17 cellular contexts compared by ENCODE assay signal in genomic region chr1:93152835-93153234, GRCh38. TPM values are rescaled to one million over a fixed set of nuclear protein-coding genes. Genes with fewer than 3 reads are reported as not detected.
DNase-seq lines count a peak whose midpoint lies in the region; ATAC-seq, FAIRE-seq and TF ChIP-seq lines count a peak whose summit lies in the region.
"Had no signal": no experiment of that assay in that cellular context is flagged by ENCODE, and none has a peak within 500 bp of the region (broad histone marks: within the 10 kb centered on the region; RNA-seq: fewer than 3 reads in every experiment).

No MANE protein-coding gene starts in this region.

- RAD21 ChIA-PET in GM12878 (lab: Charles Lee; ENCODE audit: unreplicated experiment): interaction anchor here (1.3 kb wide), 1 partner anchor 20 kb away, joined by 3 read pairs; no protein-coding TSS in a partner anchor

- H3K9me3 Mint-ChIP-seq in activated CD8-positive, alpha-beta T cell treated with anti-CD3 and anti-CD28 coated beads for 36 hours: no peaks in the 10 kb centered on the region
- no peaks in the 10 kb centered on the region for H3K9me3 Mint-ChIP-seq in activated CD8-positive, alpha-beta T cell treated with anti-CD3 and anti-CD28 coated beads, Interleukin-2, amount 10 ng/mL, durations not matched to agents 7 days and 5 days (ENCODE audit: insufficient read depth)
- H3K9me3 Mint-ChIP-seq in activated naive CD4-positive, alpha-beta T cell treated with anti-CD3 and anti-CD28 coated beads, Interleukin-2, amount 50 U/mL, for 72 hours: no peaks in the 10 kb centered on the region
- H3K9me3 Mint-ChIP-seq in activated naive CD4-positive, alpha-beta T cell treated with anti-CD3 and anti-CD28 coated beads, Interleukin-2, amount 10 ng/mL, durations not matched to agents 7 days and 5 days: no peaks in the 10 kb centered on the region
- H3K9me3 Mint-ChIP-seq in stimulated activated memory B cell treated with anti-CD40 and anti-IgM and Interleukin-4, amounts not matched to agents 10 μg/mL and 1 μg/mL and 100 μg/mL, for 72 hours: no peaks in the 10 kb centered on the region
- H3K9me3 Mint-ChIP-seq: CD8-positive, alpha-beta memory T cell had no signal

- no peaks in the 10 kb centered on the region for H3K27me3 ChIP-seq in GM12878 (replicated peaks in 1 of 2; ENCODE audit: control insufficient read depth in 2 of 2, insufficient read depth in 2 of 2, low read length in 1 of 2)
- H3K27me3 ChIP-seq: BLaER1 had no signal

- H3K27ac ChIP-seq in GM12878 (ENCODE audit: control insufficient read depth, insufficient read depth): no peak overlapping the region
- H3K27ac ChIP-seq: BLaER1, GM23248 had no signal

- no peak for ATAC-seq in activated CD8-positive, alpha-beta T cell treated with anti-CD3 and anti-CD28 coated beads for 36 hours
- ATAC-seq in activated CD8-positive, alpha-beta T cell treated with anti-CD3 and anti-CD28 coated beads, Interleukin-2, amount 10 ng/mL, durations not matched to agents 7 days and 5 days: no peak
- ATAC-seq in activated naive CD4-positive, alpha-beta T cell treated with anti-CD3 and anti-CD28 coated beads, Interleukin-2, amount 50 U/mL, for 72 hours: peak; percentile 26 to 59
- ATAC-seq in GM12878: no peak
- ATAC-seq in stimulated activated memory B cell treated with anti-CD40 and anti-IgM and Interleukin-4, amounts not matched to agents 10 μg/mL and 1 μg/mL and 100 μg/mL, for 72 hours: no peak

- no peak overlapping the region for H3K9ac ChIP-seq in GM12878 (ENCODE audit: control insufficient read depth, insufficient read depth, low read length)
- H3K9ac ChIP-seq: BLaER1, GM23248 had no signal

- WGBS in GM12878 (ENCODE audit: insufficient coverage, insufficient replicate concordance, low lambda C conversion rate, missing lambda C conversion rate): 76% methylated on average over 2 of the region's 2 CpGs

- peaks cover 5 to 39% of the 10 kb centered on the region in 2 experiments for H3K36me3 ChIP-seq in GM12878 (ENCODE audit: control insufficient read depth in 2 of 2, insufficient read depth in 2 of 2, low read length in 1 of 2)

- no peaks in the 10 kb centered on the region for H3K79me2 ChIP-seq in GM12878 (ENCODE audit: control insufficient read depth, insufficient read depth, low read length)

- in situ Hi-C loops in GM12878 (cut with MboI): no loop called here

- H3K4me2 ChIP-seq in GM12878 (ENCODE audit: control insufficient read depth, insufficient read depth): no peak overlapping the region
- H3K4me2 ChIP-seq: BLaER1 had no signal

- H3K4me3 Mint-ChIP-seq in activated CD8-positive, alpha-beta T cell treated with anti-CD3 and anti-CD28 coated beads for 36 hours: no peak overlapping the region
- H3K4me3 Mint-ChIP-seq in activated CD8-positive, alpha-beta T cell treated with anti-CD3 and anti-CD28 coated beads, Interleukin-2, amount 10 ng/mL, durations not matched to agents 7 days and 5 days: no peak overlapping the region
- H3K4me3 Mint-ChIP-seq in activated naive CD4-positive, alpha-beta T cell treated with anti-CD3 and anti-CD28 coated beads, Interleukin-2, amount 10 ng/mL, durations not matched to agents 7 days and 5 days: no peak overlapping the region
- no peak overlapping the region for H3K4me3 Mint-ChIP-seq in stimulated activated memory B cell treated with anti-CD40 and anti-IgM and Interleukin-4, amounts not matched to agents 10 μg/mL and 1 μg/mL and 100 μg/mL, for 72 hours
- H3K4me3 Mint-ChIP-seq: CD8-positive, alpha-beta memory T cell had no signal

- H3K4me1 Mint-ChIP-seq in activated CD8-positive, alpha-beta T cell treated with anti-CD3 and anti-CD28 coated beads for 36 hours (ENCODE audit: low read depth): peaks cover 16% of the 10 kb centered on the region
- H3K4me1 Mint-ChIP-seq in activated CD8-positive, alpha-beta T cell treated with anti-CD3 and anti-CD28 coated beads, Interleukin-2, amount 10 ng/mL, durations not matched to agents 7 days and 5 days (ENCODE audit: low read depth): peaks cover 12% of the 10 kb centered on the region
- H3K4me1 Mint-ChIP-seq in activated naive CD4-positive, alpha-beta T cell treated with anti-CD3 and anti-CD28 coated beads, Interleukin-2, amount 10 ng/mL, durations not matched to agents 7 days and 5 days: peaks cover 14% of the 10 kb centered on the region
- no peaks in the 10 kb centered on the region for H3K4me1 Mint-ChIP-seq in stimulated activated memory B cell treated with anti-CD40 and anti-IgM and Interleukin-4, amounts not matched to agents 10 μg/mL and 1 μg/mL and 100 μg/mL, for 72 hours

- no TSS peak for BruUV-seq in GM12878 (replicated peaks; lab: Mats Ljungman, UMichigan)

- H2AFZ ChIP-seq in GM12878 (ENCODE audit: control insufficient read depth, low read depth, low read length): no peak overlapping the region
- H2AFZ ChIP-seq: GM23248 had no signal

- TF ChIP-seq RAD21 in GM12878 (IDR thresholded peaks at IDR 0.05; ENCODE audit: insufficient read depth, low read depth, low read length): no peak

- no peaks in the 10 kb centered on the region for H4K20me1 ChIP-seq in GM12878 (ENCODE audit: control insufficient read depth, insufficient read depth)

- H3K4me3 ChIP-seq in GM12878: no peak overlapping the region
- H3K4me3 ChIP-seq: BLaER1, GM23248 had no signal

- TF ChIP-seq POLR2A in GM12878 (IDR thresholded peaks at IDR 0.05; ENCODE audit: low read depth, low read length): no peak

- no peak for DNase-seq in activated CD8-positive, alpha-beta T cell treated with anti-CD3 and anti-CD28 coated beads for 36 hours
- DNase-seq in activated CD8-positive, alpha-beta T cell treated with anti-CD3 and anti-CD28 coated beads, Interleukin-2, amount 10 ng/mL, durations not matched to agents 7 days and 5 days: no peak
- no peak for DNase-seq in activated naive CD4-positive, alpha-beta T cell treated with anti-CD3 and anti-CD28 coated beads, Interleukin-2, amount 50 U/mL, for 72 hours (ENCODE audit: low spot score in 2 of 2)
- no peak for DNase-seq in activated naive CD4-positive, alpha-beta T cell treated with anti-CD3 and anti-CD28 coated beads, Interleukin-2, amount 10 ng/mL, durations not matched to agents 7 days and 5 days
- DNase-seq in GM12878 (ENCODE audit: low read depth, low spot score) (no peak), COLO668 (lab: John Stamatoyannopoulos, UW; ENCODE audit: unreplicated experiment) (no peak), SKM-1 (lab: John Stamatoyannopoulos, UW; ENCODE audit: unreplicated experiment) (no peak)
- DNase-seq: 8988T; AML-193; Calu3; CD8-positive, alpha-beta memory T cell; DMS79; GM23248; H7 had no signal

- H3K27ac Mint-ChIP-seq in activated CD8-positive, alpha-beta T cell treated with anti-CD3 and anti-CD28 coated beads for 36 hours: peak overlapping the region; percentile 25
- H3K27ac Mint-ChIP-seq in activated CD8-positive, alpha-beta T cell treated with anti-CD3 and anti-CD28 coated beads, Interleukin-2, amount 10 ng/mL, durations not matched to agents 7 days and 5 days: no peak overlapping the region
- H3K27ac Mint-ChIP-seq in activated naive CD4-positive, alpha-beta T cell treated with anti-CD3 and anti-CD28 coated beads, Interleukin-2, amount 50 U/mL, for 72 hours: peak overlapping the region in 1 of 2 donors; percentile 24
- H3K27ac Mint-ChIP-seq in activated naive CD4-positive, alpha-beta T cell treated with anti-CD3 and anti-CD28 coated beads, Interleukin-2, amount 10 ng/mL, durations not matched to agents 7 days and 5 days: no peak overlapping the region
- peak overlapping the region; percentile 35 for H3K27ac Mint-ChIP-seq in stimulated activated memory B cell treated with anti-CD40 and anti-IgM and Interleukin-4, amounts not matched to agents 10 μg/mL and 1 μg/mL and 100 μg/mL, for 72 hours

- TF ChIP-seq EP300 in GM12878 (IDR thresholded peaks at IDR 0.05; ENCODE audit: borderline replicate concordance in 1 of 2, control insufficient read depth in 1 of 2, low read depth in 2 of 2, low read length in 2 of 2): no peak

- TF ChIP-seq CTCF in activated CD8-positive, alpha-beta T cell treated with anti-CD3 and anti-CD28 coated beads for 36 hours (IDR thresholded peaks at IDR 0.05): no peak
- TF ChIP-seq CTCF in GM12878 (IDR thresholded peaks at IDR 0.05 in 2 of 3, conservative IDR thresholded peaks at IDR 0.05 in 1 of 3; ENCODE audit: control insufficient read depth in 2 of 3, extremely low read depth in 1 of 3, insufficient read depth in 1 of 3, low read depth in 3 of 3, low read length in 3 of 3): no peak

- intact Hi-C loops in activated CD8-positive, alpha-beta T cell treated with anti-CD3 and anti-CD28 coated beads for 36 hours (cut with micrococcal nuclease): no loop called here
- intact Hi-C loops in GM12878 (cut with micrococcal nuclease; ENCODE audit: unreplicated experiment): no loop called here

- no peaks in the 10 kb centered on the region for H3K9me3 ChIP-seq in GM12878 (replicated peaks; ENCODE audit: control insufficient read depth, insufficient read depth, low read length)
- H3K9me3 ChIP-seq: BLaER1 had no signal

- H3K4me1 ChIP-seq in GM12878 (ENCODE audit: control insufficient read depth, insufficient read depth, low read length): no peaks in the 10 kb centered on the region
- H3K4me1 ChIP-seq: BLaER1 had no signal

- H3K36me3 Mint-ChIP-seq in activated CD8-positive, alpha-beta T cell treated with anti-CD3 and anti-CD28 coated beads for 36 hours (ENCODE audit: low read depth): peaks cover 39% of the 10 kb centered on the region
- H3K36me3 Mint-ChIP-seq in activated CD8-positive, alpha-beta T cell treated with anti-CD3 and anti-CD28 coated beads, Interleukin-2, amount 10 ng/mL, durations not matched to agents 7 days and 5 days (ENCODE audit: low read depth): peaks cover 52% of the 10 kb centered on the region
- peaks cover 9 to 20% of the 10 kb centered on the region in 2 donors for H3K36me3 Mint-ChIP-seq in activated naive CD4-positive, alpha-beta T cell treated with anti-CD3 and anti-CD28 coated beads, Interleukin-2, amount 50 U/mL, for 72 hours
- H3K36me3 Mint-ChIP-seq in activated naive CD4-positive, alpha-beta T cell treated with anti-CD3 and anti-CD28 coated beads, Interleukin-2, amount 10 ng/mL, durations not matched to agents 7 days and 5 days: peaks cover 49% of the 10 kb centered on the region
- peaks cover 43% of the 10 kb centered on the region for H3K36me3 Mint-ChIP-seq in stimulated activated memory B cell treated with anti-CD40 and anti-IgM and Interleukin-4, amounts not matched to agents 10 μg/mL and 1 μg/mL and 100 μg/mL, for 72 hours

- POLR2A ChIA-PET in activated CD8-positive, alpha-beta T cell treated with anti-CD3 and anti-CD28 coated beads for 36 hours (lab: Charles Lee): no interaction called here
- POLR2A ChIA-PET in activated CD8-positive, alpha-beta T cell treated with anti-CD3 and anti-CD28 coated beads, Interleukin-2, amount 10 ng/mL, durations not matched to agents 7 days and 5 days (lab: Charles Lee): no interaction called here
- POLR2A ChIA-PET in GM12878 (lab: Charles Lee): interaction anchor here (0.9 kb wide), 1 partner anchor 37 kb away, joined by 3 read pairs; no protein-coding TSS in a partner anchor

- CTCF ChIA-PET in activated CD8-positive, alpha-beta T cell treated with anti-CD3 and anti-CD28 coated beads for 36 hours (lab: Charles Lee): interaction anchor here (0.6 to 1.0 kb wide), 2 partner anchors 58 to 130 kb away, joined by 3 read pairs; no protein-coding TSS in a partner anchor
- CTCF ChIA-PET in activated CD8-positive, alpha-beta T cell treated with anti-CD3 and anti-CD28 coated beads, Interleukin-2, amount 10 ng/mL, durations not matched to agents 7 days and 5 days (lab: Charles Lee): interaction anchor here (1.4 kb wide), 1 partner anchor 132 kb away, joined by 3 read pairs; no protein-coding TSS in a partner anchor
- CTCF ChIA-PET in activated naive CD4-positive, alpha-beta T cell treated with anti-CD3 and anti-CD28 coated beads, Interleukin-2, amount 10 ng/mL, durations not matched to agents 7 days and 5 days (lab: Charles Lee): no interaction called here
- CTCF ChIA-PET in GM12878 (lab: Yijun Ruan, JAX): interaction anchor here (0.9 to 1.6 kb wide), 4 partner anchors 9 to 18 kb away, joined by 3 to 4 read pairs (median 4); no protein-coding TSS in a partner anchor

- SMC1A ChIA-PET in GM12878 (lab: Charles Lee; ENCODE audit: uncharacterized antibody, unreplicated experiment): interaction anchor here (1.0 to 1.1 kb wide), 2 partner anchors 12 to 16 kb away, joined by 3 to 4 read pairs; no protein-coding TSS in a partner anchor

- no peak for FAIRE-seq in GM12878 (lab: Jason Lieb, UNC)
- FAIRE-seq: GM12891 had no signal

- H3K27me3 Mint-ChIP-seq in activated CD8-positive, alpha-beta T cell treated with anti-CD3 and anti-CD28 coated beads for 36 hours: no peaks in the 10 kb centered on the region
- no peaks in the 10 kb centered on the region for H3K27me3 Mint-ChIP-seq in activated CD8-positive, alpha-beta T cell treated with anti-CD3 and anti-CD28 coated beads, Interleukin-2, amount 10 ng/mL, durations not matched to agents 7 days and 5 days (ENCODE audit: low read depth)
- H3K27me3 Mint-ChIP-seq in activated naive CD4-positive, alpha-beta T cell treated with anti-CD3 and anti-CD28 coated beads, Interleukin-2, amount 10 ng/mL, durations not matched to agents 7 days and 5 days: no peaks in the 10 kb centered on the region
- no peaks in the 10 kb centered on the region for H3K27me3 Mint-ChIP-seq in stimulated activated memory B cell treated with anti-CD40 and anti-IgM and Interleukin-4, amounts not matched to agents 10 μg/mL and 1 μg/mL and 100 μg/mL, for 72 hours
- H3K27me3 Mint-ChIP-seq: CD8-positive, alpha-beta memory T cell had no signal

RNA-seq across cellular contexts. Expression of gene TMED5, which starts 27.4 kb away (rescaled TPM):
- 10 to 100 TPM; 29.2 to 31.6 TPM for total RNA-seq in activated CD8-positive, alpha-beta T cell treated with anti-CD3 and anti-CD28 coated beads for 36 hours
- total RNA-seq in activated CD8-positive, alpha-beta T cell treated with anti-CD3 and anti-CD28 coated beads, Interleukin-2, amount 10 ng/mL, durations not matched to agents 7 days and 5 days: 10 to 100 TPM; 46.6 to 49.4 TPM
- total RNA-seq in activated naive CD4-positive, alpha-beta T cell treated with anti-CD3 and anti-CD28 coated beads, Interleukin-2, amount 50 U/mL, for 72 hours: 10 to 100 TPM; 22.2 to 30.0 TPM
- 83.5 and 94.5 TPM in 2 replicates for total RNA-seq in GM12878 (2013; cell fraction: nucleolus; rRNA removed)
- total RNA-seq in GM12878 (2014; rRNA removed) (66.8 and 74.4 TPM in 2 replicates), GM12878 (2014; rRNA removed; fragmentation: Illumina TruSeq; extraction: Trizol) (53.0 and 53.6 TPM in 2 replicates), GM12878 (2021) (49.8 and 50.6 TPM in 2 replicates)
- 13.9 TPM for polyA plus RNA-seq in GM12878 (2011; ENCODE audit: low read depth)
- polyA plus RNA-seq in GM12878 (2011; rRNA removed) (67.3 and 113 TPM in 2 replicates), GM12878 (2014; fragmentation: Illumina TruSeq; extraction: Trizol) (47.4 and 63.5 TPM in 2 replicates), GM12878 (2014; fragmentation: Nextera tagmentation; extraction: Ambion mirVana) (10 to 100 TPM; 18.5 to 19.9 TPM), GM12878 (2014; rRNA removed) (49.2 and 55.0 TPM in 2 replicates), GM12878 (2016; fragmentation: Nextera tagmentation; extraction: Ambion mirVana) (10 to 100 TPM; 76.9 to 80.6 TPM)
- 37.2 and 38.5 TPM in 2 replicates for polyA plus RNA-seq in GM12878 (2011; cell fraction: cytosol; rRNA removed)
- 28.6 and 33.2 TPM in 2 replicates for polyA plus RNA-seq in GM12878 (2011; cell fraction: nucleus; rRNA removed)
- polyA plus RNA-seq in GM12878 (2012): 42.6 and 44.0 TPM in 2 replicates
- 39.9 and 55.5 TPM in 2 replicates for polyA minus RNA-seq in GM12878 (2011; rRNA and poly(A)+ RNA removed)
- polyA minus RNA-seq in GM12878 (2011; cell fraction: cytosol; rRNA and poly(A)+ RNA removed): 45.6 and 55.3 TPM in 2 replicates
- 23.9 and 42.3 TPM in 2 replicates for polyA minus RNA-seq in GM12878 (2011; cell fraction: nucleus; rRNA and poly(A)+ RNA removed)

RNA-seq across cellular contexts. Expression of gene CCDC18, which starts 27.7 kb away (rescaled TPM):
- total RNA-seq in activated CD8-positive, alpha-beta T cell treated with anti-CD3 and anti-CD28 coated beads for 36 hours: 10 to 100 TPM; 21.8 to 24.6 TPM
- 10 to 100 TPM; 33.1 to 36.3 TPM for total RNA-seq in activated CD8-positive, alpha-beta T cell treated with anti-CD3 and anti-CD28 coated beads, Interleukin-2, amount 10 ng/mL, durations not matched to agents 7 days and 5 days
- total RNA-seq in activated naive CD4-positive, alpha-beta T cell treated with anti-CD3 and anti-CD28 coated beads, Interleukin-2, amount 50 U/mL, for 72 hours: 10 to 100 TPM in 1 of 2 donors, 1 to 10 TPM in 1; 9.6 to 22.6 TPM
- 39.9 and 48.2 TPM in 2 replicates for total RNA-seq in GM12878 (2013; cell fraction: nucleolus; rRNA removed)
- total RNA-seq in GM12878 (2014; rRNA removed) (15.6 and 17.0 TPM in 2 replicates), GM12878 (2014; rRNA removed; fragmentation: Illumina TruSeq; extraction: Trizol) (31.9 and 32.9 TPM in 2 replicates), GM12878 (2021) (19.3 and 19.5 TPM in 2 replicates)
- 14.4 TPM for polyA plus RNA-seq in GM12878 (2011; ENCODE audit: low read depth)
- polyA plus RNA-seq in GM12878 (2011; rRNA removed) (16.6 and 32.7 TPM in 2 replicates), GM12878 (2014; fragmentation: Illumina TruSeq; extraction: Trizol) (21.3 and 29.1 TPM in 2 replicates), GM12878 (2014; fragmentation: Nextera tagmentation; extraction: Ambion mirVana) (10 to 100 TPM; 17.5 to 19.7 TPM), GM12878 (2014; rRNA removed) (15.2 and 16.2 TPM in 2 replicates), GM12878 (2016; fragmentation: Nextera tagmentation; extraction: Ambion mirVana) (10 to 100 TPM; 31.6 to 34.9 TPM)
- 4.3 and 4.8 TPM in 2 replicates for polyA plus RNA-seq in GM12878 (2011; cell fraction: cytosol; rRNA removed)
- 20.5 and 24.2 TPM in 2 replicates for polyA plus RNA-seq in GM12878 (2011; cell fraction: nucleus; rRNA removed)
- polyA plus RNA-seq in GM12878 (2012): 13.3 and 13.4 TPM in 2 replicates
- 9.0 and 10.2 TPM in 2 replicates for polyA minus RNA-seq in GM12878 (2011; rRNA and poly(A)+ RNA removed)
- polyA minus RNA-seq in GM12878 (2011; cell fraction: cytosol; rRNA and poly(A)+ RNA removed): 5.6 and 6.1 TPM in 2 replicates
- polyA minus RNA-seq in GM12878 (2011; cell fraction: nucleus; rRNA and poly(A)+ RNA removed): 5.9 and 15.2 TPM in 2 replicates

Comparison
In these comparisons a context has a peak if more than half of its experiments do, and no peak if none do; other contexts are left out.
1. H3K27ac Mint-ChIP-seq: peak in activated CD8-positive, alpha-beta T cell treated with anti-CD3 and anti-CD28 coated beads for 36 hours (single experiment) and stimulated activated memory B cell treated with anti-CD40 and anti-IgM and Interleukin-4, amounts not matched to agents 10 μg/mL and 1 μg/mL and 100 μg/mL, for 72 hours (single experiment); none in activated CD8-positive, alpha-beta T cell treated with anti-CD3 and anti-CD28 coated beads, Interleukin-2, amount 10 ng/mL, durations not matched to agents 7 days and 5 days (single experiment) and activated naive CD4-positive, alpha-beta T cell treated with anti-CD3 and anti-CD28 coated beads, Interleukin-2, amount 10 ng/mL, durations not matched to agents 7 days and 5 days (single experiment).
2. ATAC-seq: peak in activated naive CD4-positive, alpha-beta T cell treated with anti-CD3 and anti-CD28 coated beads, Interleukin-2, amount 50 U/mL, for 72 hours (2 of 2); none in activated CD8-positive, alpha-beta T cell treated with anti-CD3 and anti-CD28 coated beads for 36 hours (single experiment), activated CD8-positive, alpha-beta T cell treated with anti-CD3 and anti-CD28 coated beads, Interleukin-2, amount 10 ng/mL, durations not matched to agents 7 days and 5 days (single experiment), GM12878 (single experiment) and stimulated activated memory B cell treated with anti-CD40 and anti-IgM and Interleukin-4, amounts not matched to agents 10 μg/mL and 1 μg/mL and 100 μg/mL, for 72 hours (single experiment).